7 cellular contexts compared by ENCODE assay signal in genomic region chr7:22433710-22434460, GRCh38.
DNase-seq lines count a peak whose midpoint lies in the region; ATAC-seq and TF ChIP-seq lines count a peak whose summit lies in the region.

No MANE protein-coding gene starts in this region.

- H3K4me3 ChIP-seq in SJCRH30, result no peak overlapping the region

- no peak overlapping the region for H3K4me3 Mint-ChIP-seq in glutamatergic neuron (ENCODE audit: unreplicated experiment)

- TF ChIP-seq CTCF in glutamatergic neuron (IDR thresholded peaks at IDR 0.05; ENCODE audit: partially characterized antibody, unreplicated experiment), result no peak

- peaks cover 4% of the 10 kb centered on the region for H3K9me3 Mint-ChIP-seq in glutamatergic neuron (ENCODE audit: unreplicated experiment)

- H3K36me3 ChIP-seq in SJCRH30, result no peaks in the 10 kb centered on the region

- no peaks in the 10 kb centered on the region for H3K36me3 Mint-ChIP-seq in glutamatergic neuron (ENCODE audit: unreplicated experiment)

- H3K27me3 Mint-ChIP-seq in glutamatergic neuron (ENCODE audit: unreplicated experiment), result peaks cover 2% of the 10 kb centered on the region

- peak; percentile 17 for ATAC-seq in sciatic nerve
- no peak for ATAC-seq in HG03378 (IDR thresholded peaks at IDR 0.05; ENCODE audit: unreplicated experiment)
- ATAC-seq in HG03135 (IDR thresholded peaks at IDR 0.05; ENCODE audit: unreplicated experiment), result no peak
- ATAC-seq in HG02885 (IDR thresholded peaks at IDR 0.05; ENCODE audit: poor library complexity, unreplicated experiment), result no peak

- no peaks in the 10 kb centered on the region for H3K27me3 ChIP-seq in SJCRH30

- peak overlapping the region; percentile 83 for H3K27ac Mint-ChIP-seq in glutamatergic neuron (ENCODE audit: unreplicated experiment)

- peak overlapping the region; percentile 47 for H3K27ac ChIP-seq in SJCRH30

- H3K4me1 ChIP-seq in SJCRH30, result peaks cover 17% of the 10 kb centered on the region

- DNase-seq in HCEC 1CT (peak; percentile 55), SJCRH30 (peak; percentile 59 to 77), glutamatergic neuron (no peak), sciatic nerve (ENCODE audit: low spot score) (no peak)

- intact Hi-C loops in sciatic nerve (cut with DNase I), result no loop called here

- peaks cover 3% of the 10 kb centered on the region for H3K4me1 Mint-ChIP-seq in glutamatergic neuron (ENCODE audit: low read depth, unreplicated experiment)

- H3K9me3 ChIP-seq in SJCRH30 (replicated peaks), result no peaks in the 10 kb centered on the region

Comparison
In these comparisons a context has a peak if more than half of its experiments do, and no peak if none do; other contexts are left out.
1. DNase-seq: peak in HCEC 1CT (single experiment) and SJCRH30 (2 of 2); none in glutamatergic neuron (single experiment) and sciatic nerve (single experiment).